Comparison of ENCODE assay signal across 16 cellular contexts in genomic region chr11:1605923-1606322, GRCh38. TPM values are rescaled to one million over a fixed set of nuclear protein-coding genes. Genes with fewer than 3 reads are reported as not detected.
DNase-seq lines count a peak whose midpoint lies in the region; ATAC-seq and TF ChIP-seq lines count a peak whose summit lies in the region.
"Not testable (repeated sequence)": the region's sequence is repeated elsewhere in the genome, so short reads cannot be mapped to it uniquely, and the experiment has no call there.
"Had no signal": no experiment of that assay in that cellular context is flagged by ENCODE, and none has a peak within 500 bp of the region (broad histone marks: within the 10 kb centered on the region; RNA-seq: fewer than 3 reads in every experiment).

No MANE protein-coding gene starts in this region.

- POLR2A ChIA-PET in CD4-positive, alpha-beta T cell (lab: Charles Lee): not testable (repeated sequence)
- POLR2A ChIA-PET in activated CD4-positive, alpha-beta memory T cell treated with anti-CD3 and anti-CD28 coated beads, Interleukin-2, amount 10 ng/mL, durations not matched to agents 7 days and 5 days (lab: Charles Lee): interaction anchor here (0.9 kb wide), 1 partner anchor 31 kb away, joined by 4 read pairs; no protein-coding TSS in a partner anchor

- H3K27ac ChIP-seq in CD4-positive, alpha-beta T cell (ENCODE audit: low read depth, low read length): not testable (repeated sequence)

- not testable (repeated sequence) for H3K9me3 Mint-ChIP-seq in CD4-positive, alpha-beta T cell; activated CD4-positive, alpha-beta memory T cell treated with anti-CD3 and anti-CD28 coated beads, Interleukin-2, amount 10 ng/mL, durations not matched to agents 7 days and 5 days; naive B cell

- intact Hi-C loops in CD4-positive, alpha-beta T cell (cut with DNase I, micrococcal nuclease): not testable (repeated sequence)

- H3K27me3 ChIP-seq in CD4-positive, alpha-beta T cell (ENCODE audit: control insufficient read depth, insufficient read depth, low read length): not testable (repeated sequence)

- H3K9me3 ChIP-seq in CD4-positive, alpha-beta T cell (ENCODE audit: control insufficient read depth, low read length): not testable (repeated sequence)

- not testable (repeated sequence) for H3K4me1 Mint-ChIP-seq in CD4-positive, alpha-beta T cell (ENCODE audit: low read depth); naive B cell
- H3K4me1 Mint-ChIP-seq in activated CD4-positive, alpha-beta memory T cell treated with anti-CD3 and anti-CD28 coated beads, Interleukin-2, amount 10 ng/mL, durations not matched to agents 7 days and 5 days: peaks cover 17% of the 10 kb centered on the region

- TF ChIP-seq CTCF in CD4-positive, alpha-beta T cell (IDR thresholded peaks at IDR 0.05): not testable (repeated sequence)

- peaks cover 40% of the 10 kb centered on the region for H3K27me3 Mint-ChIP-seq in CD4-positive, alpha-beta T cell
- peaks cover 41% of the 10 kb centered on the region for H3K27me3 Mint-ChIP-seq in activated CD4-positive, alpha-beta memory T cell treated with anti-CD3 and anti-CD28 coated beads, Interleukin-2, amount 10 ng/mL, durations not matched to agents 7 days and 5 days
- H3K27me3 Mint-ChIP-seq in naive B cell: peaks cover 29 to 32% (median 32%) of the 10 kb centered on the region in 3 donors

- not testable (repeated sequence) for DNase-seq in CD4-positive, alpha-beta T cell
- DNase-seq in NOMO-1 (lab: John Stamatoyannopoulos, UW; ENCODE audit: unreplicated experiment in 2 of 2): peak; percentile 10 to 63
- peak; percentile 52 for DNase-seq in activated CD4-positive, alpha-beta memory T cell treated with anti-CD3 and anti-CD28 coated beads, Interleukin-2, amount 10 ng/mL, durations not matched to agents 7 days and 5 days
- peak; percentile 5 for DNase-seq in naive B cell

- CTCF ChIA-PET in CD4-positive, alpha-beta T cell (lab: Charles Lee): not testable (repeated sequence)
- CTCF ChIA-PET in activated CD4-positive, alpha-beta memory T cell treated with anti-CD3 and anti-CD28 coated beads, Interleukin-2, amount 10 ng/mL, durations not matched to agents 7 days and 5 days (lab: Charles Lee): interaction anchor here (1.0 to 1.8 kb wide), 2 partner anchors 11 to 31 kb away, joined by 6 to 14 read pairs; no protein-coding TSS in a partner anchor

- ATAC-seq in CD4-positive, alpha-beta T cell (ENCODE audit: poor library complexity): peak; percentile 54
- ATAC-seq in GM18861 (IDR thresholded peaks at IDR 0.05; ENCODE audit: unreplicated experiment) (peak; percentile 91), GM21360 (IDR thresholded peaks at IDR 0.05; ENCODE audit: unreplicated experiment) (peak; percentile 84), HG02759 (IDR thresholded peaks at IDR 0.05; ENCODE audit: unreplicated experiment) (peak; percentile 82), HG03196 (IDR thresholded peaks at IDR 0.05; ENCODE audit: unreplicated experiment) (peak; percentile 91), naive B cell (ENCODE audit: low read depth in 2 of 2) (peak; percentile 56 to 87)

- H3K27ac Mint-ChIP-seq in CD4-positive, alpha-beta T cell: peak overlapping the region; percentile 15
- H3K27ac Mint-ChIP-seq in activated CD4-positive, alpha-beta memory T cell treated with anti-CD3 and anti-CD28 coated beads, Interleukin-2, amount 10 ng/mL, durations not matched to agents 7 days and 5 days: peak overlapping the region; percentile 68
- peak overlapping the region in 3 of 6 donors; percentile 6 to 78 (median 62) for H3K27ac Mint-ChIP-seq in naive B cell

- H3K36me3 Mint-ChIP-seq in CD4-positive, alpha-beta T cell (ENCODE audit: low read depth); activated CD4-positive, alpha-beta memory T cell treated with anti-CD3 and anti-CD28 coated beads, Interleukin-2, amount 10 ng/mL, durations not matched to agents 7 days and 5 days (ENCODE audit: low read depth); naive B cell: not testable (repeated sequence)

- H3K4me3 Mint-ChIP-seq in CD4-positive, alpha-beta T cell: peak overlapping the region; percentile 58
- H3K4me3 Mint-ChIP-seq in activated CD4-positive, alpha-beta memory T cell treated with anti-CD3 and anti-CD28 coated beads, Interleukin-2, amount 10 ng/mL, durations not matched to agents 7 days and 5 days: peak overlapping the region; percentile 51
- peak overlapping the region in 1 of 8 donors; percentile 30 for H3K4me3 Mint-ChIP-seq in naive B cell

RNA-seq across cellular contexts. Expression of gene KRTAP5-3, which starts 2.3 kb away (rescaled TPM):
- not detected for total RNA-seq in CD4-positive, alpha-beta T cell
- not detected for total RNA-seq in activated CD4-positive, alpha-beta memory T cell treated with anti-CD3 and anti-CD28 coated beads, Interleukin-2, amount 10 ng/mL, durations not matched to agents 7 days and 5 days
- polyA plus RNA-seq in naive B cell (ENCODE audit: low read depth in 6 of 6): not detected
- total RNA-seq: activated naive CD8-positive, alpha-beta T cell treated with anti-CD3 and anti-CD28 coated beads, Interleukin-2, amount 10 ng/mL, durations not matched to agents 7 days and 5 days; dorsolateral prefrontal cortex; esophagus muscularis mucosa; HT1080; lower lobe of right lung; T-helper 2 cell treated with Interferon-gamma antibody and Interleukin-4, amounts not matched to agents 100 ng/mL and 5 ng/mL, for 36 hours; upper lobe of right lung had no signal
- polyA plus RNA-seq: CD14-positive monocyte had no signal

RNA-seq across cellular contexts. Expression of gene KRTAP5-2, which starts 7.8 kb away (rescaled TPM):
- total RNA-seq in CD4-positive, alpha-beta T cell: not detected
- not detected for total RNA-seq in activated CD4-positive, alpha-beta memory T cell treated with anti-CD3 and anti-CD28 coated beads, Interleukin-2, amount 10 ng/mL, durations not matched to agents 7 days and 5 days
- not detected for polyA plus RNA-seq in naive B cell (ENCODE audit: low read depth in 6 of 6)
- total RNA-seq: activated naive CD8-positive, alpha-beta T cell treated with anti-CD3 and anti-CD28 coated beads, Interleukin-2, amount 10 ng/mL, durations not matched to agents 7 days and 5 days; esophagus muscularis mucosa; HT1080; lower lobe of right lung; T-helper 2 cell treated with Interferon-gamma antibody and Interleukin-4, amounts not matched to agents 100 ng/mL and 5 ng/mL, for 36 hours; upper lobe of right lung had no signal
- polyA plus RNA-seq: CD14-positive monocyte had no signal

RNA-seq across cellular contexts. Expression of gene KRTAP5-4, which starts 16.0 kb away (rescaled TPM):
- total RNA-seq in CD4-positive, alpha-beta T cell: not detected
- not detected for total RNA-seq in activated CD4-positive, alpha-beta memory T cell treated with anti-CD3 and anti-CD28 coated beads, Interleukin-2, amount 10 ng/mL, durations not matched to agents 7 days and 5 days
- polyA plus RNA-seq in naive B cell (ENCODE audit: low read depth in 6 of 6): not detected
- total RNA-seq: activated naive CD8-positive, alpha-beta T cell treated with anti-CD3 and anti-CD28 coated beads, Interleukin-2, amount 10 ng/mL, durations not matched to agents 7 days and 5 days; dorsolateral prefrontal cortex; esophagus muscularis mucosa; HT1080; lower lobe of right lung; T-helper 2 cell treated with Interferon-gamma antibody and Interleukin-4, amounts not matched to agents 100 ng/mL and 5 ng/mL, for 36 hours; upper lobe of right lung had no signal
- polyA plus RNA-seq: CD14-positive monocyte had no signal

RNA-seq across cellular contexts. Expression of gene KRTAP5-1, which starts 20.8 kb away (rescaled TPM):
- total RNA-seq in CD4-positive, alpha-beta T cell: not detected
- not detected for total RNA-seq in activated CD4-positive, alpha-beta memory T cell treated with anti-CD3 and anti-CD28 coated beads, Interleukin-2, amount 10 ng/mL, durations not matched to agents 7 days and 5 days
- not detected for polyA plus RNA-seq in naive B cell (ENCODE audit: low read depth in 6 of 6)
- total RNA-seq: activated naive CD8-positive, alpha-beta T cell treated with anti-CD3 and anti-CD28 coated beads, Interleukin-2, amount 10 ng/mL, durations not matched to agents 7 days and 5 days; dorsolateral prefrontal cortex; esophagus muscularis mucosa; HT1080; lower lobe of right lung; T-helper 2 cell treated with Interferon-gamma antibody and Interleukin-4, amounts not matched to agents 100 ng/mL and 5 ng/mL, for 36 hours; upper lobe of right lung had no signal
- polyA plus RNA-seq: CD14-positive monocyte had no signal

RNA-seq across cellular contexts. Expression of gene KRTAP5-5, which starts 23.7 kb away (rescaled TPM):
- not detected for total RNA-seq in CD4-positive, alpha-beta T cell
- not detected for total RNA-seq in activated CD4-positive, alpha-beta memory T cell treated with anti-CD3 and anti-CD28 coated beads, Interleukin-2, amount 10 ng/mL, durations not matched to agents 7 days and 5 days
- polyA plus RNA-seq in naive B cell (ENCODE audit: low read depth in 6 of 6): not detected
- total RNA-seq: activated naive CD8-positive, alpha-beta T cell treated with anti-CD3 and anti-CD28 coated beads, Interleukin-2, amount 10 ng/mL, durations not matched to agents 7 days and 5 days; esophagus muscularis mucosa; HT1080; lower lobe of right lung; T-helper 2 cell treated with Interferon-gamma antibody and Interleukin-4, amounts not matched to agents 100 ng/mL and 5 ng/mL, for 36 hours; upper lobe of right lung had no signal
- polyA plus RNA-seq: CD14-positive monocyte had no signal
